In genomic region chr1:236451796-236452373, GRCh38 we compare ENCODE assay signal across 9 cellular contexts. TPM values are rescaled to one million over a fixed set of nuclear protein-coding genes. Genes with fewer than 3 reads are reported as not detected.
DNase-seq lines count a peak whose midpoint lies in the region; ATAC-seq, FAIRE-seq and TF ChIP-seq lines count a peak whose summit lies in the region.
"Had no signal": no experiment of that assay in that cellular context is flagged by ENCODE, and none has a peak within 500 bp of the region (broad histone marks: within the 10 kb centered on the region; RNA-seq: fewer than 3 reads in every experiment).

No MANE protein-coding gene starts in this region.

- in situ Hi-C loops in ACHN (cut with HindIII; ENCODE audit: low pct_ligation_motif_present, low pct_unique_long_range_greater_than_20kb, low sequenced_read_pairs), result no loop called here

- 75 to 85% methylated on average over 3 to 5 of the region's 6 CpGs for WGBS in upper lobe of left lung, 2 donors

- peak; percentile 43 for DNase-seq in ACHN
- DNase-seq in GM19238 (ENCODE audit: insufficient read length, low spot score), result peak; percentile 30
- DNase-seq in NCI-H69 (lab: John Stamatoyannopoulos, UW), result peak; percentile 59
- peak; percentile 11 for DNase-seq in activated T-cell treated with anti-CD3 and anti-CD28 coated beads, Interleukin-2, amount 50 U/mL, for 4 hours
- no peak for DNase-seq in kidney
- DNase-seq in upper lobe of left lung, result no peak
- no peak for DNase-seq in SHP77 treated with DMSO at 0.1 percent for 48 hours (lab: John Stamatoyannopoulos, UW)

- H3K4me3 ChIP-seq in kidney (ENCODE audit: low read length in 2 of 2) (no peak overlapping the region), upper lobe of left lung (no peak overlapping the region)

- no peaks in the 10 kb centered on the region for H3K9me3 Mint-ChIP-seq in activated T-cell treated with anti-CD3 and anti-CD28 coated beads, Interleukin-2, amount 50 U/mL, for 4 hours

- H3K9me3 ChIP-seq in kidney (ENCODE audit: control insufficient read depth in 1 of 2, low read length in 2 of 2), result no peaks in the 10 kb centered on the region
- H3K9me3 ChIP-seq in upper lobe of left lung, result no peaks in the 10 kb centered on the region

- TF ChIP-seq POLR2A in upper lobe of left lung (IDR thresholded peaks at IDR 0.05), result no peak

- no peak for FAIRE-seq in kidney (lab: Jason Lieb, UNC)

- no peak overlapping the region for H3K9ac ChIP-seq in kidney (ENCODE audit: low read length in 2 of 2)

- peaks cover 7% of the 10 kb centered on the region for H3K4me1 Mint-ChIP-seq in activated T-cell treated with anti-CD3 and anti-CD28 coated beads, Interleukin-2, amount 50 U/mL, for 4 hours (ENCODE audit: low read depth)

- H3K36me3 ChIP-seq in kidney (ENCODE audit: control insufficient read depth in 1 of 2, insufficient read depth in 2 of 2, low read length in 2 of 2), result no peaks in the 10 kb centered on the region
- H3K36me3 ChIP-seq in upper lobe of left lung, result no peaks in the 10 kb centered on the region

- TF ChIP-seq CTCF in kidney (IDR thresholded peaks at IDR 0.05; ENCODE audit: borderline replicate concordance, extremely low read depth, insufficient read depth) (peak; percentile 30), upper lobe of left lung (IDR thresholded peaks at IDR 0.05) (peak in 4 of 6 experiments; percentile 17 to 36 (median 29))

- H3K27me3 Mint-ChIP-seq in activated T-cell treated with anti-CD3 and anti-CD28 coated beads, Interleukin-2, amount 50 U/mL, for 4 hours (ENCODE audit: low read depth), result no peaks in the 10 kb centered on the region

- peak; percentile 48 to 75 for ATAC-seq in activated T-cell treated with anti-CD3 and anti-CD28 coated beads, Interleukin-2, amount 50 U/mL, for 4 hours
- peak in 1 of 2 donors; percentile 40 for ATAC-seq in upper lobe of left lung (ENCODE audit: low FRiP score in 2 of 2)
- no peak for ATAC-seq in HG03520 (IDR thresholded peaks at IDR 0.05; ENCODE audit: unreplicated experiment)

- no peak for TF ChIP-seq EP300 in upper lobe of left lung (IDR thresholded peaks at IDR 0.05)

- H3K4me1 ChIP-seq in kidney (ENCODE audit: control insufficient read depth in 1 of 2, insufficient read depth in 1 of 2, low read depth in 1 of 2, low read length in 2 of 2) (no peaks in the 10 kb centered on the region), upper lobe of left lung (no peaks in the 10 kb centered on the region)

- H3K27me3 ChIP-seq in upper lobe of left lung, result no peaks in the 10 kb centered on the region

- intact Hi-C loops in kidney (cut with DNase I), result no loop called here

- H3K36me3 Mint-ChIP-seq in activated T-cell treated with anti-CD3 and anti-CD28 coated beads, Interleukin-2, amount 50 U/mL, for 4 hours (ENCODE audit: insufficient read depth), result no peaks in the 10 kb centered on the region

- H3K4me3 Mint-ChIP-seq in activated T-cell treated with anti-CD3 and anti-CD28 coated beads, Interleukin-2, amount 50 U/mL, for 4 hours, result no peak overlapping the region

- H3K27ac ChIP-seq in kidney (ENCODE audit: low read depth in 2 of 2, low read length in 2 of 2) (no peak overlapping the region), upper lobe of left lung (no peak overlapping the region)

RNA-seq across cellular contexts. Expression of gene EDARADD, which starts 57.8 kb away (rescaled TPM):
- total RNA-seq in activated T-cell treated with anti-CD3 and anti-CD28 coated beads, Interleukin-2, amount 50 U/mL, for 4 hours, result 10 to 100 TPM in 2 of 3 donors, 1 to 10 TPM in 1; 8.2 to 12.4 (median 10.8) TPM
- total RNA-seq in kidney (0.82 TPM), upper lobe of left lung (1 to 10 TPM in 1 of 6 donors, under 1 TPM in 4, not detected in 1; 0.11 to 2.6 (median 0.57) TPM)
- polyA plus RNA-seq in kidney (ENCODE audit: insufficient read depth, low read depth, low replicate concordance), result 2.2 TPM
- total RNA-seq: fibroblast of lung had no signal
- polyA plus RNA-seq: fibroblast of lung had no signal

Comparison
In these comparisons a context has a peak if more than half of its experiments do, and no peak if none do; other contexts are left out.
1. DNase-seq: peak in ACHN (single experiment), GM19238 (single experiment), NCI-H69 (single experiment) and activated T-cell treated with anti-CD3 and anti-CD28 coated beads, Interleukin-2, amount 50 U/mL, for 4 hours (single experiment); none in kidney (single experiment), upper lobe of left lung (0 of 2) and SHP77 treated with DMSO at 0.1 percent for 48 hours (single experiment).